ENCODE assay signal across 8 cellular contexts in genomic region chr7:47979145-47979831, GRCh38. TPM values are rescaled to one million over a fixed set of nuclear protein-coding genes. Genes with fewer than 3 reads are reported as not detected.
DNase-seq lines count a peak whose midpoint lies in the region; ATAC-seq, FAIRE-seq and TF ChIP-seq lines count a peak whose summit lies in the region.

TSS of gene HUS1 (minus strand) at chr7:47979615. CDS start at chr7:47979519, 96 bp downstream.

- peak within 1 kb of the TSS; percentile 99 for H3K27ac Mint-ChIP-seq in astrocyte (ENCODE audit: unreplicated experiment)

- H3K4me1 ChIP-seq in astrocyte (ENCODE audit: insufficient read depth, low read length) (peaks cover 7% of the 10 kb centered on the region), aorta (ENCODE audit: control insufficient read depth in 1 of 2, insufficient read depth in 2 of 2, low read length in 2 of 2) (peaks cover 0 to 3% of the 10 kb centered on the region in 2 donors)

- peak within 1 kb of the TSS; percentile 99 for H3K4me3 Mint-ChIP-seq in astrocyte (ENCODE audit: unreplicated experiment)

- peak; percentile 91 for ATAC-seq in GM18508 (IDR thresholded peaks at IDR 0.05; ENCODE audit: insufficient read depth, unreplicated experiment)
- peak; percentile 99 for ATAC-seq in HG02973 (IDR thresholded peaks at IDR 0.05; ENCODE audit: unreplicated experiment)
- ATAC-seq in aorta (ENCODE audit: low FRiP score), result peak; percentile 98

- H3K36me3 Mint-ChIP-seq in astrocyte (ENCODE audit: low read depth, unreplicated experiment), result peaks cover 7% of the 10 kb centered on the region

- H3K4me1 Mint-ChIP-seq in astrocyte (ENCODE audit: low read depth, unreplicated experiment), result peaks cover 7% of the 10 kb centered on the region

- H3K27me3 Mint-ChIP-seq in astrocyte (ENCODE audit: low read depth, unreplicated experiment), result no peaks in the 10 kb centered on the region

- H3K4me2 ChIP-seq in astrocyte (ENCODE audit: low read length), result peak within 1 kb of the TSS; percentile 91

- H3K36me3 ChIP-seq in astrocyte (ENCODE audit: insufficient read depth, low read length) (peaks cover 32% of the 10 kb centered on the region), aorta (ENCODE audit: control insufficient read depth in 1 of 2, insufficient read depth in 2 of 2, low read length in 1 of 2) (peaks cover 2 to 10% of the 10 kb centered on the region in 2 donors)

- H3K9me3 Mint-ChIP-seq in astrocyte (ENCODE audit: unreplicated experiment), result no peaks in the 10 kb centered on the region

- peak within 1 kb of the TSS; percentile 85 for H2AFZ ChIP-seq in astrocyte (ENCODE audit: low read depth, low read length)

- H3K27me3 ChIP-seq in astrocyte (ENCODE audit: insufficient read depth, low read length) (no peaks in the 10 kb centered on the region), aorta (ENCODE audit: control insufficient read depth in 1 of 2, insufficient read depth in 2 of 2, low read length in 1 of 2) (no peaks in the 10 kb centered on the region)

- H3K9ac ChIP-seq in astrocyte (ENCODE audit: low read length), result peak within 1 kb of the TSS; percentile 87

- no peaks in the 10 kb centered on the region for H4K20me1 ChIP-seq in astrocyte (ENCODE audit: insufficient read depth, low read length)

- H3K27ac ChIP-seq in astrocyte (ENCODE audit: low read depth, low read length) (peak within 1 kb of the TSS; percentile 77), aorta (ENCODE audit: low read depth in 1 of 2, low read length in 2 of 2) (peak within 1 kb of the TSS; percentile 51 to 83)

- DNase-seq in NCI-H2029 treated with DMSO at 0.1 percent for 48 hours (lab: John Stamatoyannopoulos, UW) (peak; percentile 84), T-helper 22 cell (ENCODE audit: low read depth) (peak; percentile 78), astrocyte (ENCODE audit: low read depth) (peak; percentile 74), hepatic stellate cell (ENCODE audit: low spot score) (peak; percentile 87), renal cortical epithelial cell (ENCODE audit: low read depth) (peak; percentile 51), aorta (peak; percentile 95 to 97)

- H3K9me3 ChIP-seq in astrocyte (ENCODE audit: insufficient read depth, low read depth, low read length), result no peaks in the 10 kb centered on the region
- no peaks in the 10 kb centered on the region for H3K9me3 ChIP-seq in aorta (ENCODE audit: control insufficient read depth, low read length)

- peak within 1 kb of the TSS; percentile 87 for H3K4me3 ChIP-seq in astrocyte (ENCODE audit: insufficient read depth, low read depth, low read length)
- peak within 1 kb of the TSS; percentile 33 to 50 for H3K4me3 ChIP-seq in aorta (ENCODE audit: low read length in 2 of 2)

- peaks cover 12% of the 10 kb centered on the region for H3K79me2 ChIP-seq in astrocyte (ENCODE audit: insufficient read depth, low read length)

- FAIRE-seq in astrocyte (lab: Jason Lieb, UNC), result no peak

- TF ChIP-seq CTCF in astrocyte (IDR thresholded peaks at IDR 0.05; ENCODE audit: insufficient read depth, low read depth, low read length), result no peak

- 1 to 2% methylated on average over 61 to 62 of the region's 62 CpGs for WGBS in aorta, 2 donors

- intact Hi-C loops in aorta (cut with DNase I), result loop anchor here in 1 of 2 donors (5.0 kb wide), 1 partner anchor 118 kb away; no protein-coding TSS in a partner anchor

RNA-seq across cellular contexts. Expression of gene HUS1, which starts in this region (rescaled TPM):
- total RNA-seq in astrocyte, result 31.0 and 34.4 TPM in 2 replicates
- total RNA-seq in renal cortical epithelial cell, result 9.0 and 29.4 TPM in 2 replicates
- 10 to 100 TPM; 28.2 to 32.9 TPM for total RNA-seq in aorta
- 10 to 100 TPM; 11.9 to 17.7 TPM for polyA plus RNA-seq in aorta

Comparison
In these comparisons a context has a peak if more than half of its experiments do, and no peak if none do; other contexts are left out.
1. Peak in every context shown above with its lines: DNase-seq, ATAC-seq, H3K4me3 ChIP-seq and H3K27ac ChIP-seq.